Comparison of ENCODE assay signal across 28 cellular contexts in the genomic region with DNA sequence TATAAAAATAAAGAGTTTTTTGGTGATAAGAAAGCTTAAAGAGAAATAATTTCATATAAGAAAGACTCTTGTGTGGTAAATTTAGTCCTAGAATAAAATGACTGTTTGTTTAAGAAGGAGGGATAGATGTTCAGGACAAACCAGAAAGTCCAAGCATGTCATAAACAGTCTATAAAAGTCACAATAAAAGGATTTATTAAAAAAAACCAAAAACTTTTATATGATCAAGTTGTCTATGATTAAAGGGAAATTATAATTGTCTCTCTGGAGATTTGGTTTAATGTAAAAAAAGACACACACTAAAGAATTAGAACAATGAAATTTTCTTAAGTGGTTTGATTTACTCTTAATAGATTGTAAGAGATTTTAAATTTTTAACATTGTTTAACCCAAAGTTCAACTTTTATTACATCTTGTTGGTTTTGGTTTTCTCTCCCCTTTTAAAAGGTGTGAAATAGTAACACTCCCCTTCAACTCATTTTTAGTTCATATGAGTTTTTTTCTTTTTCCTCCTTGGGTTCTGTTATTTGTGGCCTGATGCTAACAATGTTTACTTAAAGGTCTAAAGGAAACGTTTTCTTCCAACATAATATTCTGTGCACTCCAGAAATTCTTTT.
DNase-seq lines count a peak whose midpoint lies in the region; ATAC-seq, FAIRE-seq and TF ChIP-seq lines count a peak whose summit lies in the region.
"Had no signal": no experiment of that assay in that cellular context is flagged by ENCODE, and none has a peak within 500 bp of the region (broad histone marks: within the 10 kb centered on the region; RNA-seq: fewer than 3 reads in every experiment).

No MANE protein-coding gene starts in this region.

- no peak overlapping the region for H2AFZ ChIP-seq in HepG2 (ENCODE audit: low read length)
- H2AFZ ChIP-seq in OCI-LY7 (ENCODE audit: low read length) = no peak overlapping the region
- H2AFZ ChIP-seq: GM23248 had no signal

- ATAC-seq in HepG2 = no peak
- ATAC-seq in right lobe of liver = no peak
- ATAC-seq in GM21723 (IDR thresholded peaks at IDR 0.05; ENCODE audit: unreplicated experiment) = no peak
- ATAC-seq: activated CD4-positive, CD25-positive, alpha-beta regulatory T cell treated with anti-CD3 and anti-CD28 coated beads, Interleukin-2, amount 50 U/mL, for 24 hours; GM12878; left ventricle myocardium superior; T-cell had no signal

- FAIRE-seq in HepG2 (lab: Jason Lieb, UNC) = no peak
- FAIRE-seq: GM12878, HTR-8/SVneo had no signal

- TF ChIP-seq EP300 in HepG2 (IDR thresholded peaks at IDR 0.05; ENCODE audit: low read depth in 2 of 2, low read length in 2 of 2) (no peak), HepG2 (CRISPR knock-in tag; IDR thresholded peaks at IDR 0.05; ENCODE audit: borderline replicate concordance) (no peak)

- H3K4me3 ChIP-seq in HepG2 (replicated peaks in 1 of 3; ENCODE audit: insufficient read depth in 1 of 3, low read depth in 2 of 3, low read length in 3 of 3) (no peak overlapping the region), right lobe of liver (no peak overlapping the region), OCI-LY7 (ENCODE audit: low read depth, low read length, poor library complexity, severe bottlenecking) (no peak overlapping the region), fibroblast of mammary gland (ENCODE audit: control insufficient read depth, low read depth, low read length) (no peak overlapping the region)
- H3K4me3 ChIP-seq: adrenal gland, cardiac muscle cell, GM12878, GM23248, prostate gland had no signal

- H3K79me2 ChIP-seq in HepG2 (ENCODE audit: insufficient read depth, low read length) = no peaks in the 10 kb centered on the region
- H3K79me2 ChIP-seq in OCI-LY7 (ENCODE audit: insufficient read depth, low read depth, low read length) = no peaks in the 10 kb centered on the region

- H3K4me2 ChIP-seq in HepG2 (ENCODE audit: low read depth, low read length) = no peak overlapping the region
- H3K4me2 ChIP-seq in OCI-LY7 (ENCODE audit: low read length) = no peak overlapping the region

- H3K36me3 ChIP-seq in HepG2 (replicated peaks in 1 of 2; ENCODE audit: control insufficient read depth in 1 of 2, insufficient read depth in 2 of 2, low read length in 2 of 2) = no peaks in the 10 kb centered on the region
- H3K36me3 ChIP-seq in right lobe of liver = no peaks in the 10 kb centered on the region
- H3K36me3 ChIP-seq in OCI-LY7 (ENCODE audit: insufficient read depth, low read length) = no peaks in the 10 kb centered on the region
- H3K36me3 ChIP-seq: adrenal gland, cardiac muscle cell, prostate gland had no signal

- intact Hi-C loops in HepG2 (cut with micrococcal nuclease; ENCODE audit: unreplicated experiment) (no loop called here), right lobe of liver (cut with DNase I) (no loop called here), OCI-LY7 (cut with micrococcal nuclease; ENCODE audit: unreplicated experiment) (no loop called here)

- H3K27ac ChIP-seq in HepG2 (ENCODE audit: extremely low read length, insufficient read depth, low read length) (no peak overlapping the region), right lobe of liver (no peak overlapping the region), OCI-LY7 (ENCODE audit: low read depth, low read length, poor library complexity, severe bottlenecking) (no peak overlapping the region)
- H3K27ac ChIP-seq: adrenal gland, cardiac muscle cell, GM23248, prostate gland had no signal

- no peak for TF ChIP-seq POLR2A in HepG2 (IDR thresholded peaks at IDR 0.05; ENCODE audit: insufficient read depth in 1 of 2, low read depth in 2 of 2, low read length in 2 of 2)
- TF ChIP-seq POLR2A in right lobe of liver (IDR thresholded peaks at IDR 0.05) = no peak

- CTCF ChIA-PET in HepG2 (lab: Yijun Ruan, JAX; ENCODE audit: low intra/inter-chr PET ratio, low total read pairs) = no interaction called here
- CTCF ChIA-PET in OCI-LY7 (lab: Charles Lee; ENCODE audit: unreplicated experiment) = no interaction called here

- H3K9me2 ChIP-seq in OCI-LY7 (ENCODE audit: insufficient read depth, low read length) = no peaks in the 10 kb centered on the region

- no peak overlapping the region for H3K9ac ChIP-seq in HepG2 (ENCODE audit: insufficient read depth, low read depth, low read length)
- H3K9ac ChIP-seq: GM23248 had no signal

- TF ChIP-seq RAD21 in HepG2 (CRISPR knock-in tag; IDR thresholded peaks at IDR 0.05) = no peak

- H4K20me1 ChIP-seq in HepG2 (ENCODE audit: insufficient read depth, low read length) (no peaks in the 10 kb centered on the region), OCI-LY7 (ENCODE audit: insufficient read depth, low read length) (no peaks in the 10 kb centered on the region)

- POLR2A ChIA-PET in HepG2 (lab: Yijun Ruan, JAX) (no interaction called here), OCI-LY7 (lab: Charles Lee) (no interaction called here)

- WGBS in HepG2 (ENCODE audit: low lambda C conversion rate) = 0% methylated on average over 1 of the region's 1 CpG
- 8% methylated on average over 1 of the region's 1 CpG for WGBS in right lobe of liver (ENCODE audit: insufficient coverage, low coverage, low lambda C conversion rate, missing lambda C conversion rate)

- H3K9me3 ChIP-seq in HepG2 (ENCODE audit: low read length) (peaks cover 85% of the 10 kb centered on the region), right lobe of liver (peaks cover 0 to 2% (median 0%) of the 10 kb centered on the region in 4 donors), OCI-LY7 (ENCODE audit: low read length) (peaks cover 11% of the 10 kb centered on the region; the same call in 1 of the 2 replicates)
- H3K9me3 ChIP-seq: adrenal gland, prostate gland had no signal

- BruUV-seq in HepG2 (replicated peaks; lab: Mats Ljungman, UMichigan) (no TSS peak), OCI-LY7 (replicated peaks; lab: Mats Ljungman, UMichigan) (no TSS peak)

- DNase-seq in HepG2 (ENCODE audit: low spot score) = no peak
- DNase-seq in right lobe of liver = no peak
- DNase-seq in OCI-LY7 (ENCODE audit: low spot score) = peak; percentile 35
- DNase-seq in fibroblast of mammary gland (ENCODE audit: low read depth) = peak; percentile 7
- no peak for DNase-seq in NCI-H446 (lab: John Stamatoyannopoulos, UW)
- no peak for DNase-seq in activated gamma-delta T cell treated with Interleukin-2 at 50 U/mL for 16 hours
- DNase-seq in COLO668 (lab: John Stamatoyannopoulos, UW; ENCODE audit: unreplicated experiment) = no peak
- DNase-seq: activated naive CD4-positive, alpha-beta T cell; activated T-cell treated with anti-CD3 and anti-CD28 coated beads, Interleukin-2, amount 50 U/mL, for 24 hours; adrenal gland; dermis blood vessel endothelial cell; GM23248; immature natural killer cell; left ventricle myocardium superior; NCI-H1105 treated with DMSO at 0.1 percent for 48 hours; NCI-H2081 treated with DMSO at 0.1 percent for 48 hours; NCI-H524; nephron progenitor cell; SHP77 treated with DMSO at 0.1 percent for 48 hours; stimulated activated CD4-positive, alpha-beta T cell treated with anti-CD3 and anti-CD28 coated beads, Interleukin-1b, Interleukin-23, amount 100 ng/mL, for 48 hours; substantia nigra; T-cell had no signal

- H3K4me1 ChIP-seq in HepG2 (ENCODE audit: insufficient read depth, low read length) (no peaks in the 10 kb centered on the region), right lobe of liver (no peaks in the 10 kb centered on the region), OCI-LY7 (ENCODE audit: insufficient read depth, low read length, poor library complexity, severe bottlenecking) (no peaks in the 10 kb centered on the region)
- H3K4me1 ChIP-seq: adrenal gland, prostate gland had no signal

- TF ChIP-seq CTCF in HepG2 (CRISPR knock-in tag; IDR thresholded peaks at IDR 0.05) (no peak), right lobe of liver (IDR thresholded peaks at IDR 0.05) (no peak), OCI-LY7 (conservative IDR thresholded peaks at IDR 0.05; ENCODE audit: low read length) (no peak), fibroblast of mammary gland (conservative IDR thresholded peaks at IDR 0.05; ENCODE audit: control insufficient read depth, insufficient read depth, low read depth, low read length) (no peak)

- H3K27me3 ChIP-seq in HepG2 (ENCODE audit: control insufficient read depth in 1 of 2, insufficient read depth in 2 of 2, low read length in 2 of 2) (no peaks in the 10 kb centered on the region), right lobe of liver (no peaks in the 10 kb centered on the region)
- H3K27me3 ChIP-seq: adrenal gland, cardiac muscle cell had no signal

- in situ Hi-C loops in HepG2 (cut with HindIII; ENCODE audit: extremely low pct_ligation_motif_present, low pct_unique_long_range_greater_than_20kb) = no loop called here

TF ChIP-seq in HepG2, 621 proteins besides CTCF, POLR2A, EP300 and RAD21:
- TF ChIP-seq ZNF574 (CRISPR knock-in tag; IDR thresholded peaks at IDR 0.05) = no peak
- TF ChIP-seq ZFP36 (IDR thresholded peaks at IDR 0.05; ENCODE audit: borderline replicate concordance, low read depth, low read length, partially characterized antibody) = peak; percentile 36
- TF ChIP-seq ZNF772 (CRISPR knock-in tag; IDR thresholded peaks at IDR 0.05) = no peak

Comparison
In these comparisons a context has a peak if more than half of its experiments do, and no peak if none do; other contexts are left out.
1. DNase-seq: peak in OCI-LY7 (single experiment) and fibroblast of mammary gland (single experiment); none in HepG2 (single experiment), right lobe of liver (0 of 3), NCI-H446 (0 of 2), activated gamma-delta T cell treated with Interleukin-2 at 50 U/mL for 16 hours (single experiment) and COLO668 (single experiment).